In genomic region chr11:96318399-96318798, GRCh38 we compare ENCODE assay signal across 21 cellular contexts. TPM values are rescaled to one million over a fixed set of nuclear protein-coding genes. Genes with fewer than 3 reads are reported as not detected.
DNase-seq lines count a peak whose midpoint lies in the region; ATAC-seq, FAIRE-seq and TF ChIP-seq lines count a peak whose summit lies in the region.
"Had no signal": no experiment of that assay in that cellular context is flagged by ENCODE, and none has a peak within 500 bp of the region (broad histone marks: within the 10 kb centered on the region; RNA-seq: fewer than 3 reads in every experiment).

No MANE protein-coding gene starts in this region.

- peak overlapping the region; percentile 84 for H3K27ac Mint-ChIP-seq in activated CD8-positive, alpha-beta memory T cell treated with anti-CD3 and anti-CD28 coated beads, Interleukin-2, amount 10 ng/mL, durations not matched to agents 7 days and 5 days
- H3K27ac Mint-ChIP-seq in HFFc6: peak overlapping the region; percentile 57
- H3K27ac Mint-ChIP-seq: B cell had no signal

- FAIRE-seq in K562 (lab: Jason Lieb, UNC): no peak
- FAIRE-seq: A549 had no signal

- H3K27ac ChIP-seq in K562 (ENCODE audit: extremely low read depth, low read depth, low read length): peak overlapping the region; percentile 77
- peak overlapping the region; percentile 96 for H3K27ac ChIP-seq in smooth muscle cell (ENCODE audit: low read depth)
- peak overlapping the region in 2 of 4 donors; percentile 12 to 60 for H3K27ac ChIP-seq in upper lobe of left lung
- H3K27ac ChIP-seq: A549, KMS-11 had no signal

- ATAC-seq in activated CD8-positive, alpha-beta memory T cell treated with anti-CD3 and anti-CD28 coated beads, Interleukin-2, amount 10 ng/mL, durations not matched to agents 7 days and 5 days: peak; percentile 40
- ATAC-seq in K562 (no peak), upper lobe of left lung (ENCODE audit: low FRiP score in 2 of 2) (no peak), GM18861 (IDR thresholded peaks at IDR 0.05; ENCODE audit: unreplicated experiment) (no peak), GM18498 (IDR thresholded peaks at IDR 0.05; ENCODE audit: unreplicated experiment) (no peak)
- ATAC-seq: A549, left cardiac atrium had no signal

- BruUV-seq in K562 (replicated peaks; lab: Mats Ljungman, UMichigan): no TSS peak

- no peaks in the 10 kb centered on the region for H3K27me3 Mint-ChIP-seq in activated CD8-positive, alpha-beta memory T cell treated with anti-CD3 and anti-CD28 coated beads, Interleukin-2, amount 10 ng/mL, durations not matched to agents 7 days and 5 days
- H3K27me3 Mint-ChIP-seq in HFFc6 (ENCODE audit: insufficient read depth): no peaks in the 10 kb centered on the region; the same call in none of the 2 replicates
- H3K27me3 Mint-ChIP-seq: B cell had no signal

- 0% methylated on average over 1 of the region's 1 CpG for WGBS in K562 (ENCODE audit: insufficient coverage, low coverage, missing lambda C conversion rate)
- WGBS in smooth muscle cell (ENCODE audit: low lambda C conversion rate): 21% methylated on average over 1 of the region's 1 CpG
- 72 to 73% methylated on average over 1 of the region's 1 CpG for WGBS in upper lobe of left lung, 2 donors

- H3K9ac ChIP-seq in K562 (ENCODE audit: insufficient read depth in 1 of 2, low read depth in 2 of 2, low read length in 2 of 2) (peak overlapping the region in 1 of 2 experiments; percentile 1; a peak in 1 of 4 replicates), smooth muscle cell (ENCODE audit: low read depth) (no peak overlapping the region)
- H3K9ac ChIP-seq: KMS-11 had no signal

- H4K20me1 ChIP-seq in K562 (replicated peaks; ENCODE audit: control insufficient read depth, insufficient read depth, low read length) (no peaks in the 10 kb centered on the region), smooth muscle cell (ENCODE audit: low read depth) (peaks cover 4% of the 10 kb centered on the region)

- peaks cover 74% of the 10 kb centered on the region for H3K4me1 Mint-ChIP-seq in activated CD8-positive, alpha-beta memory T cell treated with anti-CD3 and anti-CD28 coated beads, Interleukin-2, amount 10 ng/mL, durations not matched to agents 7 days and 5 days
- peaks cover 100% of the 10 kb centered on the region for H3K4me1 Mint-ChIP-seq in HFFc6 (ENCODE audit: low read depth)

- TF ChIP-seq POLR2A in K562 (conservative IDR thresholded peaks at IDR 0.05): no peak
- no peak for TF ChIP-seq POLR2A in upper lobe of left lung (IDR thresholded peaks at IDR 0.05)

- in situ Hi-C loops in K562 (cut with MboI): no loop called here

- intact Hi-C loops in K562 (cut with micrococcal nuclease): no loop called here

- H3K4me3 ChIP-seq in K562 (no peak overlapping the region), smooth muscle cell (no peak overlapping the region), upper lobe of left lung (no peak overlapping the region)
- H3K4me3 ChIP-seq: A549, ascending aorta, thyroid gland had no signal

- peaks cover 32% of the 10 kb centered on the region for H3F3A ChIP-seq in smooth muscle cell (ENCODE audit: low read depth)

- H3K9me3 ChIP-seq in K562 (replicated peaks; ENCODE audit: control insufficient read depth, insufficient read depth, low read depth, low read length): no peaks in the 10 kb centered on the region
- H3K9me3 ChIP-seq in smooth muscle cell (replicated peaks; ENCODE audit: low read depth): no peaks in the 10 kb centered on the region
- no peaks in the 10 kb centered on the region for H3K9me3 ChIP-seq in upper lobe of left lung
- H3K9me3 ChIP-seq: A549, ascending aorta, thyroid gland had no signal

- no peak for TF ChIP-seq RAD21 in K562 (CRISPR knock-in tag; conservative IDR thresholded peaks at IDR 0.05 in 1 of 2, IDR thresholded peaks at IDR 0.05 in 1 of 2)

- H3K9me1 ChIP-seq in K562 (ENCODE audit: control insufficient read depth, insufficient read depth, low read length): no peaks in the 10 kb centered on the region

- peaks cover 46% of the 10 kb centered on the region for H3K36me3 Mint-ChIP-seq in activated CD8-positive, alpha-beta memory T cell treated with anti-CD3 and anti-CD28 coated beads, Interleukin-2, amount 10 ng/mL, durations not matched to agents 7 days and 5 days
- peaks cover 51% of the 10 kb centered on the region for H3K36me3 Mint-ChIP-seq in HFFc6 (ENCODE audit: low read depth)

- H3K4me1 ChIP-seq in K562 (replicated peaks in 1 of 2; ENCODE audit: control insufficient read depth in 2 of 2, insufficient read depth in 2 of 2, low read length in 2 of 2): peaks cover 6 to 74% of the 10 kb centered on the region in 2 experiments; a peak in 4 of 5 replicates
- peaks cover 18% of the 10 kb centered on the region for H3K4me1 ChIP-seq in smooth muscle cell (ENCODE audit: low read depth)
- peaks cover 59 to 69% (median 64%) of the 10 kb centered on the region in 4 donors for H3K4me1 ChIP-seq in upper lobe of left lung

- no peak for DNase-seq in activated CD8-positive, alpha-beta memory T cell treated with anti-CD3 and anti-CD28 coated beads, Interleukin-2, amount 10 ng/mL, durations not matched to agents 7 days and 5 days
- no peak for DNase-seq in activated CD8-positive, alpha-beta memory T cell treated with anti-CD3 and anti-CD28 coated beads, Interleukin-2, amount 50 U/mL, for 4 hours
- no peak for DNase-seq in HFFc6
- no peak for DNase-seq in K562 (ENCODE audit: extremely low read depth in 1 of 4, low spot score in 3 of 4)
- no peak for DNase-seq in smooth muscle cell (lab: John Stamatoyannopoulos, UW; ENCODE audit: unreplicated experiment)
- DNase-seq in upper lobe of left lung: no peak
- DNase-seq: activated CD4-positive, CD25-positive, alpha-beta regulatory T cell treated with anti-CD3 and anti-CD28 coated beads, Interleukin-2, amount 50 U/mL, for 72 hours; activated gamma-delta T cell; head of caudate nucleus; left cardiac atrium; MV-4-11; NCI-H187; Right ventricle myocardium superior; SW 1271; thyroid gland had no signal

- H3K79me2 ChIP-seq in K562 (ENCODE audit: control insufficient read depth, insufficient read depth, low read length): peaks cover 54% of the 10 kb centered on the region
- peaks cover 100% of the 10 kb centered on the region for H3K79me2 ChIP-seq in smooth muscle cell (ENCODE audit: low read depth)

- H2AFZ ChIP-seq in K562 (ENCODE audit: low read depth, low read length): peak overlapping the region; percentile 27
- no peak overlapping the region for H2AFZ ChIP-seq in smooth muscle cell (ENCODE audit: low read depth)

- H3K4me2 ChIP-seq in K562 (ENCODE audit: insufficient read depth, low read length) (peak overlapping the region; percentile 56; the same call in 1 of the 2 replicates), smooth muscle cell (peak overlapping the region; percentile 65)
- H3K4me2 ChIP-seq: A549, KMS-11 had no signal

- TF ChIP-seq EP300 in K562 (IDR thresholded peaks at IDR 0.05; ENCODE audit: low read length) (no peak), upper lobe of left lung (IDR thresholded peaks at IDR 0.05) (no peak)

- H3K4me3 Mint-ChIP-seq in activated CD8-positive, alpha-beta memory T cell treated with anti-CD3 and anti-CD28 coated beads, Interleukin-2, amount 10 ng/mL, durations not matched to agents 7 days and 5 days: peak overlapping the region; percentile 14
- H3K4me3 Mint-ChIP-seq in HFFc6: no peak overlapping the region
- H3K4me3 Mint-ChIP-seq: B cell had no signal

- H3K27me3 ChIP-seq in K562 (ENCODE audit: control insufficient read depth in 2 of 2, insufficient read depth in 2 of 2, low read length in 2 of 2) (no peaks in the 10 kb centered on the region), smooth muscle cell (ENCODE audit: low read depth) (no peaks in the 10 kb centered on the region), upper lobe of left lung (no peaks in the 10 kb centered on the region)
- H3K27me3 ChIP-seq: ascending aorta, thyroid gland had no signal

- CTCF ChIA-PET in activated CD8-positive, alpha-beta memory T cell treated with anti-CD3 and anti-CD28 coated beads, Interleukin-2, amount 10 ng/mL, durations not matched to agents 7 days and 5 days (lab: Charles Lee): interaction anchor here (1.0 to 1.8 kb wide), 5 partner anchors 19 to 25 kb away, joined by 3 to 11 read pairs (median 4); partner anchors contain the start of gene MAML2
- CTCF ChIA-PET in K562 (lab: Yijun Ruan, JAX; ENCODE audit: low intra/inter-chr PET ratio): no interaction called here

- TF ChIP-seq CTCF in HFFc6 (IDR thresholded peaks at IDR 0.05) (no peak), K562 (IDR thresholded peaks at IDR 0.05 in 2 of 3, conservative IDR thresholded peaks at IDR 0.05 in 1 of 3; ENCODE audit: insufficient read depth in 2 of 3, low read depth in 1 of 3, low read length in 3 of 3) (no peak), smooth muscle cell (IDR thresholded peaks at IDR 0.05; ENCODE audit: borderline replicate concordance, insufficient read depth, poor library complexity, severe bottlenecking) (no peak), upper lobe of left lung (IDR thresholded peaks at IDR 0.05) (no peak)

- H3K36me3 ChIP-seq in K562 (ENCODE audit: control insufficient read depth, insufficient read depth, low read length) (0 out of 3 replicates have a peak, but pooled peaks cover 3% of the 10 kb centered on the region), smooth muscle cell (ENCODE audit: low read depth) (no peaks in the 10 kb centered on the region), upper lobe of left lung (no peaks in the 10 kb centered on the region)
- H3K36me3 ChIP-seq: ascending aorta, thyroid gland had no signal

- no peaks in the 10 kb centered on the region for H3K9me3 Mint-ChIP-seq in activated CD8-positive, alpha-beta memory T cell treated with anti-CD3 and anti-CD28 coated beads, Interleukin-2, amount 10 ng/mL, durations not matched to agents 7 days and 5 days (ENCODE audit: low read depth)
- H3K9me3 Mint-ChIP-seq in HFFc6: no peaks in the 10 kb centered on the region

- POLR2A ChIA-PET in K562 (lab: Yijun Ruan, JAX): interaction anchor here (5.5 kb wide), 1 partner anchor 7 kb away, joined by 42 read pairs; no protein-coding TSS in a partner anchor

RNA-seq across cellular contexts. Expression of gene MAML2, which starts 24.6 kb away (rescaled TPM):
- total RNA-seq in activated CD8-positive, alpha-beta memory T cell treated with anti-CD3 and anti-CD28 coated beads, Interleukin-2, amount 10 ng/mL, durations not matched to agents 7 days and 5 days: 10 to 100 TPM; 12.7 to 14.5 TPM
- 10 to 100 TPM; 24.9 to 30.8 (median 28.3) TPM for total RNA-seq in HFFc6 (2021; fragmentation: NEBNext Ultra II Directional; extraction: Animal tissue kit (Norgen Biotek cat#: 25700))
- 8.1 and 14.3 TPM in 2 replicates for total RNA-seq in K562 (2011; cell fraction: chromatin; rRNA removed; ENCODE audit: low replicate concordance)
- 4.3 and 5.0 TPM in 2 replicates for total RNA-seq in K562 (2011; cell fraction: nucleolus; rRNA removed)
- total RNA-seq in K562 (2011; cell fraction: nucleoplasm; rRNA removed): 6.5 and 8.2 TPM in 2 replicates
- total RNA-seq in K562 (2014; rRNA removed): 5.1 and 5.2 TPM in 2 replicates
- total RNA-seq in K562 (2014; rRNA removed; fragmentation: Illumina TruSeq; extraction: Trizol): 4.6 and 5.5 TPM in 2 replicates
- total RNA-seq in K562 (2015; rRNA removed; fragmentation: Illumina TruSeq; extraction: Trizol): 5.7 and 6.0 TPM in 2 replicates
- total RNA-seq in K562 (2021): 6.2 and 6.6 TPM in 2 replicates
- 4.0 and 4.2 TPM in 2 replicates for polyA plus RNA-seq in K562 (2011; rRNA removed)
- 3.8 and 5.5 TPM in 2 replicates for polyA plus RNA-seq in K562 (2011; cell fraction: cytosol; rRNA removed)
- polyA plus RNA-seq in K562 (2011; cell fraction: nucleus; rRNA removed): 3.6 and 6.4 TPM in 2 replicates
- 4.9 and 7.6 TPM in 2 replicates for polyA plus RNA-seq in K562 (2012)
- polyA plus RNA-seq in K562 (2014; fragmentation: Illumina TruSeq; extraction: Trizol): 5.9 and 6.8 TPM in 2 replicates
- polyA plus RNA-seq in K562 (2014; fragmentation: Nextera tagmentation; extraction: Ambion mirVana): 1 to 10 TPM in 1 of 2 experiments, under 1 TPM in 1; 0.79 to 1.5 TPM
- 3.2 and 4.8 TPM in 2 replicates for polyA plus RNA-seq in K562 (2014; rRNA removed)
- polyA minus RNA-seq in K562 (2011; rRNA and poly(A)+ RNA removed): 9.7 and 12.0 TPM in 2 replicates
- polyA minus RNA-seq in K562 (2011; cell fraction: cytosol; rRNA and poly(A)+ RNA removed): 3.5 and 4.2 TPM in 2 replicates
- 9.8 and 10.5 TPM in 2 replicates for polyA minus RNA-seq in K562 (2011; cell fraction: nucleus; rRNA and poly(A)+ RNA removed)
- 45.0 and 52.4 TPM in 2 replicates for total RNA-seq in smooth muscle cell
- 8.7 and 10.1 TPM in 2 replicates for polyA plus RNA-seq in smooth muscle cell
- 10 to 100 TPM; 19.5 to 36.6 (median 26.3) TPM for total RNA-seq in upper lobe of left lung
